ENCODE assay signal across 9 cellular contexts in genomic region chr18:63158676-63159291, GRCh38.
A peak's percentile ranks its signal among the peaks of the same experiment; 100 is the strongest.
DNase-seq lines count a peak whose midpoint lies in the region; ATAC-seq and TF ChIP-seq lines count a peak whose summit lies in the region.
"Had no signal": no experiment of that assay in that cellular context is flagged by ENCODE, and none has a peak within 500 bp of the region (broad histone marks: within the 10 kb centered on the region; RNA-seq: fewer than 3 reads in every experiment).

No MANE protein-coding gene starts in this region.

- ATAC-seq in HG02759 (IDR thresholded peaks at IDR 0.05; ENCODE audit: unreplicated experiment) (peak; percentile 14), natural killer cell (no peak)

- peak overlapping the region; percentile 43 for H3K4me3 Mint-ChIP-seq in natural killer cell

- H3K27ac Mint-ChIP-seq in natural killer cell, result peak overlapping the region; percentile 93 to 96

- peaks cover 77 to 81% of the 10 kb centered on the region in 2 donors for H3K4me1 Mint-ChIP-seq in natural killer cell

- peaks cover 0 to 2% of the 10 kb centered on the region in 2 donors for H3K9me3 Mint-ChIP-seq in natural killer cell

- peak; percentile 19 for DNase-seq in activated CD4-positive, alpha-beta T cell treated with anti-CD3 and anti-CD28 coated beads, Interleukin-2, amount 50 U/mL, for 1 hour
- DNase-seq in natural killer cell (no peak), NCI-H2196 treated with DMSO at 0.1 percent for 48 hours (lab: John Stamatoyannopoulos, UW; ENCODE audit: unreplicated experiment) (no peak), Ammon's horn (ENCODE audit: low spot score) (no peak), NCI-H82 treated with DMSO at 0.1 percent for 48 hours (lab: John Stamatoyannopoulos, UW; ENCODE audit: unreplicated experiment) (no peak), NCI-H748 (lab: John Stamatoyannopoulos, UW; ENCODE audit: unreplicated experiment) (no peak)
- DNase-seq: NCI-H1417 had no signal

- H3K36me3 Mint-ChIP-seq in natural killer cell, result no peaks in the 10 kb centered on the region

- no peaks in the 10 kb centered on the region for H3K27me3 Mint-ChIP-seq in natural killer cell (ENCODE audit: low read depth in 2 of 2)

- TF ChIP-seq POLR2A in GM10847 (IDR thresholded peaks at IDR 0.05; ENCODE audit: extremely low read depth, insufficient read length), result peak; percentile 55

- intact Hi-C loops in natural killer cell (cut with micrococcal nuclease), result no loop called here

- TF ChIP-seq CTCF in natural killer cell (IDR thresholded peaks at IDR 0.05), result no peak
